ENCODE assay signal across 8 cellular contexts in the genomic region with DNA sequence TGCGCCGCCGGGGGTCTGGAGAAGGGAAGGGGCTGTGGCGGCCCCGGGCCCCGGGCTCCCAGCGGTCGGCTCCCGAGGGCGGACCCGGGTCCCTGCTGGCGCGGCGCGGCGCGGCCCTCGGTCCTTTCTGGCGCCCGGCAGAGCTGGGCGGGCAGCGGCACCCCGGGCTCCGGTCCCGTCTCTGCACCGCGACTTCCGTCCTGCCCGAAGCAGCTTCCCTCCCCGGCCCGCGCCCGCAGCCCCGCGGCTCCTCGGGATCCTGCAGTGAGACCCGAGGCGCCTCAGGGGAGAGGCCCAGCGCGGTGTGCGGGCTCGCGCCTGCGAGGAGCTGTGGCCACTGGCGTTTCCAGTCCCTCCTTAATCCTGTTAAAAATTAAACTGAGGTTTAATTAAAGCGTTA. TPM values are rescaled to one million over a fixed set of nuclear protein-coding genes. Genes with fewer than 3 reads are reported as not detected.
DNase-seq lines count a peak whose midpoint lies in the region; ATAC-seq and TF ChIP-seq lines count a peak whose summit lies in the region.
"Not testable (repeated sequence)": the region's sequence is repeated elsewhere in the genome, so short reads cannot be mapped to it uniquely, and the experiment has no call there.

No MANE protein-coding gene starts in this region.

- peaks cover 13% of the 10 kb centered on the region for H3K79me2 ChIP-seq in PC-3 (ENCODE audit: low read length)

- CTCF ChIA-PET in CD4-positive, alpha-beta T cell (lab: Charles Lee); PC-3 (lab: Charles Lee): not testable (repeated sequence)

- intact Hi-C loops in CD4-positive, alpha-beta T cell (cut with DNase I, micrococcal nuclease); PC-3 (cut with micrococcal nuclease): not testable (repeated sequence)
- intact Hi-C loops in body of pancreas (cut with DNase I), result loop anchor here (10.0 kb wide), 1 partner anchor 48 kb away; the partner anchor contains the start of gene ZNF124

- DNase-seq in CD4-positive, alpha-beta T cell; PC-3; body of pancreas; naive B cell: not testable (repeated sequence)

- H3K27ac Mint-ChIP-seq in CD4-positive, alpha-beta T cell; naive B cell: not testable (repeated sequence)

- peaks cover 17% of the 10 kb centered on the region for H3K36me3 ChIP-seq in PC-3 (ENCODE audit: low read depth, low read length)
- H3K36me3 ChIP-seq in body of pancreas (replicated peaks in 1 of 2; ENCODE audit: insufficient read depth in 1 of 2, low read depth in 2 of 2), result not testable (repeated sequence)

- H3K4me1 Mint-ChIP-seq in CD4-positive, alpha-beta T cell (ENCODE audit: low read depth), result not testable (repeated sequence)
- peaks cover 7 to 13% (median 11%) of the 10 kb centered on the region in 3 donors for H3K4me1 Mint-ChIP-seq in naive B cell

- POLR2A ChIA-PET in CD4-positive, alpha-beta T cell (lab: Charles Lee); PC-3 (lab: Charles Lee; ENCODE audit: unreplicated experiment): not testable (repeated sequence)

- not testable (repeated sequence) for BruUV-seq in PC-3 (replicated peaks; lab: Mats Ljungman, UMichigan)

- WGBS in body of pancreas, 2 donors, result no CpG with 5 or more reads among the region's 46 CpGs

- ATAC-seq in CD4-positive, alpha-beta T cell (ENCODE audit: poor library complexity), result peak; percentile 51
- ATAC-seq in GM18909 (IDR thresholded peaks at IDR 0.05; ENCODE audit: poor library complexity, unreplicated experiment) (peak; percentile 67), GM21423 (IDR thresholded peaks at IDR 0.05; ENCODE audit: unreplicated experiment) (peak; percentile 51), HG02763 (IDR thresholded peaks at IDR 0.05; ENCODE audit: unreplicated experiment) (peak; percentile 44), HG03135 (IDR thresholded peaks at IDR 0.05; ENCODE audit: unreplicated experiment) (peak; percentile 66), PC-3 (peak; percentile 77), body of pancreas (peak; percentile 76), naive B cell (ENCODE audit: low read depth in 2 of 2) (peak; percentile 49 to 51)

- not testable (repeated sequence) for H3K9ac ChIP-seq in PC-3 (ENCODE audit: low read length)

- not testable (repeated sequence) for H3K4me1 ChIP-seq in PC-3 (ENCODE audit: insufficient read depth, low read length); body of pancreas

- H3K27me3 Mint-ChIP-seq in CD4-positive, alpha-beta T cell; naive B cell: not testable (repeated sequence)

- peaks cover 32% of the 10 kb centered on the region for H3K36me3 Mint-ChIP-seq in CD4-positive, alpha-beta T cell (ENCODE audit: low read depth)
- not testable (repeated sequence) for H3K36me3 Mint-ChIP-seq in naive B cell

- H3K9me3 ChIP-seq in CD4-positive, alpha-beta T cell (ENCODE audit: control insufficient read depth, low read length), result peaks cover 23% of the 10 kb centered on the region
- H3K9me3 ChIP-seq in PC-3 (ENCODE audit: low read length), result not testable (repeated sequence)
- H3K9me3 ChIP-seq in body of pancreas, result peaks cover 0 to 11% (median 0%) of the 10 kb centered on the region in 3 donors

- not testable (repeated sequence) for H3K9me2 ChIP-seq in PC-3 (replicated peaks; ENCODE audit: low read length)

- H2AFZ ChIP-seq in PC-3 (ENCODE audit: low read length), result not testable (repeated sequence)

- H3K27ac ChIP-seq in CD4-positive, alpha-beta T cell (ENCODE audit: low read depth, low read length); PC-3 (ENCODE audit: low read length); body of pancreas: not testable (repeated sequence)

- TF ChIP-seq POLR2A in body of pancreas (IDR thresholded peaks at IDR 0.05), result not testable (repeated sequence)

- not testable (repeated sequence) for H3K4me3 Mint-ChIP-seq in CD4-positive, alpha-beta T cell; naive B cell

- H3K9me3 Mint-ChIP-seq in CD4-positive, alpha-beta T cell, result not testable (repeated sequence)
- H3K9me3 Mint-ChIP-seq in naive B cell, result peaks cover 0 to 12% (median 7%) of the 10 kb centered on the region in 7 donors

- H4K20me1 ChIP-seq in PC-3 (ENCODE audit: low read length), result not testable (repeated sequence)

- TF ChIP-seq CTCF in CD4-positive, alpha-beta T cell (IDR thresholded peaks at IDR 0.05); PC-3 (conservative IDR thresholded peaks at IDR 0.05; ENCODE audit: low read depth, low read length); body of pancreas (IDR thresholded peaks at IDR 0.05): not testable (repeated sequence)

- not testable (repeated sequence) for H3K4me3 ChIP-seq in PC-3 (ENCODE audit: low read length); body of pancreas

- not testable (repeated sequence) for H3K4me2 ChIP-seq in PC-3 (ENCODE audit: low read length)

- H3F3A ChIP-seq in PC-3 (ENCODE audit: low read length, unreplicated experiment), result not testable (repeated sequence)

- H3K27me3 ChIP-seq in CD4-positive, alpha-beta T cell (ENCODE audit: control insufficient read depth, insufficient read depth, low read length); PC-3 (ENCODE audit: low read length); body of pancreas: not testable (repeated sequence)

RNA-seq across cellular contexts. Expression of gene ZNF669, which starts 22.4 kb away (rescaled TPM):
- 10 to 100 TPM; 13.2 to 15.1 TPM for total RNA-seq in CD4-positive, alpha-beta T cell
- total RNA-seq in PC-3 (2014; rRNA removed) (12.3 and 14.1 TPM in 2 replicates), body of pancreas (1 to 10 TPM; 2.9 to 5.9 TPM)
- polyA plus RNA-seq in naive B cell (ENCODE audit: low read depth in 6 of 6), result 10 to 100 TPM; 40.1 to 82.0 (median 63.6) TPM

RNA-seq across cellular contexts. Expression of gene ZNF124, which starts 45.2 kb away (rescaled TPM):
- 10 to 100 TPM; 18.3 to 20.0 TPM for total RNA-seq in CD4-positive, alpha-beta T cell
- 19.9 and 22.2 TPM in 2 replicates for total RNA-seq in PC-3 (2014; rRNA removed)
- total RNA-seq in body of pancreas, result 10 to 100 TPM; 20.8 to 32.4 TPM
- 10 to 100 TPM in 5 of 6 donors, 1 to 10 TPM in 1; 7.9 to 17.5 (median 10.6) TPM for polyA plus RNA-seq in naive B cell (ENCODE audit: low read depth in 6 of 6)

RNA-seq across cellular contexts. Expression of gene ZNF670, which starts 48.0 kb away (rescaled TPM):
- under 1 TPM; 0.16 to 0.28 TPM for total RNA-seq in CD4-positive, alpha-beta T cell
- total RNA-seq in PC-3 (2014; rRNA removed), result 5.6 and 5.9 TPM in 2 replicates
- 1 to 10 TPM; 1.3 to 2.3 TPM for total RNA-seq in body of pancreas
- polyA plus RNA-seq in naive B cell (ENCODE audit: low read depth in 6 of 6), result 1 to 10 TPM; 1.8 to 5.0 (median 3.7) TPM
